13 cellular contexts compared by ENCODE assay signal in the genomic region with DNA sequence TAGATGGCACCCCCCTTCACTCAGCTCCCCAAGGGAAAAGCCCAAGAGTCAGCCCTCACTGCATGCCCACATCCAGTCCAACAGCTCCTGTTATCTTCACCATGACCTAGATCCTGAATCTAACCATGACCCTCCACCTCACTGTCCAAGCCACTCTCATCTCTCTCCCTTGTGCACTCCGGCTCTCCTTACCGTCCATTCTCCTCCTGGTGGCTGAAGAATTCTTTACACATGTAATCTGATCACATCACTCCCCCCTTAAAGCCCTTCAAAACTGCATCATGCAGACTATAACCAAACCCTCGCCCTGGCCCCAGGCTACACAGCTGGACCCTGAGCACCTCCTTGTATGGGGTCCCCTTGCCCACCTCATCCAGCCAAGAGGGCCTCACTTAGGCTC. TPM values are rescaled to one million over a fixed set of nuclear protein-coding genes. Genes with fewer than 3 reads are reported as not detected.
DNase-seq lines count a peak whose midpoint lies in the region; ATAC-seq and TF ChIP-seq lines count a peak whose summit lies in the region.
"Had no signal": no experiment of that assay in that cellular context is flagged by ENCODE, and none has a peak within 500 bp of the region (broad histone marks: within the 10 kb centered on the region; RNA-seq: fewer than 3 reads in every experiment).

No MANE protein-coding gene starts in this region.

- H3K4me3 ChIP-seq in brain microvascular endothelial cell (ENCODE audit: low read depth, low read length) (no peak overlapping the region), mucosa of descending colon (no peak overlapping the region)

- H3K9me3 ChIP-seq in mucosa of descending colon = no peaks in the 10 kb centered on the region

- ATAC-seq in mucosa of descending colon (peak; percentile 2), GM21447 (IDR thresholded peaks at IDR 0.05; ENCODE audit: unreplicated experiment) (no peak)
- no peak for ATAC-seq in effector memory CD8-positive, alpha-beta T cell (replicated peaks)
- ATAC-seq: activated T-cell treated with anti-CD3 and anti-CD28 coated beads, Interleukin-2, amount 50 U/mL, for 72 hours had no signal

- H3K36me3 ChIP-seq in brain microvascular endothelial cell (replicated peaks) (no peaks in the 10 kb centered on the region), mucosa of descending colon (ENCODE audit: low read depth) (no peaks in the 10 kb centered on the region)

- TF ChIP-seq CTCF in brain microvascular endothelial cell (IDR thresholded peaks at IDR 0.05; ENCODE audit: low read depth, low read length, missing control alignments) (peak; percentile 50), mucosa of descending colon (IDR thresholded peaks at IDR 0.05) (no peak)

- intact Hi-C loops in mucosa of descending colon (cut with DNase I, micrococcal nuclease) = no loop called here

- no peaks in the 10 kb centered on the region for H3K27me3 ChIP-seq in brain microvascular endothelial cell (replicated peaks)

- H3K27me3 Mint-ChIP-seq in effector memory CD8-positive, alpha-beta T cell = no peaks in the 10 kb centered on the region

- H3K4me3 Mint-ChIP-seq in effector memory CD8-positive, alpha-beta T cell = no peak overlapping the region
- H3K4me3 Mint-ChIP-seq: activated T-cell treated with anti-CD3 and anti-CD28 coated beads, Interleukin-2, amount 50 U/mL, for 72 hours had no signal

- H3K4me1 ChIP-seq in mucosa of descending colon (ENCODE audit: low read depth) = peaks cover 9% of the 10 kb centered on the region

- peak; percentile 74 for DNase-seq in COLO668 (lab: John Stamatoyannopoulos, UW; ENCODE audit: unreplicated experiment)
- DNase-seq in NCI-H128 (lab: John Stamatoyannopoulos, UW; ENCODE audit: unreplicated experiment) = peak; percentile 38
- peak; percentile 4 for DNase-seq in brain microvascular endothelial cell
- no peak for DNase-seq in mucosa of descending colon
- DNase-seq in GM03348 (ENCODE audit: low spot score) = no peak
- no peak for DNase-seq in effector memory CD8-positive, alpha-beta T cell
- DNase-seq in HUDEP-2 (lab: John Stamatoyannopoulos, UW; ENCODE audit: unreplicated experiment in 76 of 76) = no peak
- DNase-seq: activated T-cell treated with anti-CD3 and anti-CD28 coated beads, Interleukin-2, amount 50 U/mL, for 72 hours; DND-41; effector memory CD4-positive, alpha-beta T cell; islet precursor cell; T-helper 9 cell had no signal

- no peak overlapping the region for H3K27ac Mint-ChIP-seq in effector memory CD8-positive, alpha-beta T cell
- H3K27ac Mint-ChIP-seq: activated T-cell treated with anti-CD3 and anti-CD28 coated beads, Interleukin-2, amount 50 U/mL, for 72 hours had no signal

- no peaks in the 10 kb centered on the region for H3K36me3 Mint-ChIP-seq in effector memory CD8-positive, alpha-beta T cell (ENCODE audit: insufficient read depth)

- H3K27ac ChIP-seq in brain microvascular endothelial cell = no peak overlapping the region

- H3K9me3 Mint-ChIP-seq in effector memory CD8-positive, alpha-beta T cell = no peaks in the 10 kb centered on the region
- H3K9me3 Mint-ChIP-seq: activated T-cell treated with anti-CD3 and anti-CD28 coated beads, Interleukin-2, amount 50 U/mL, for 72 hours had no signal

- in situ Hi-C loops in brain microvascular endothelial cell (cut with HindIII; ENCODE audit: low pct_ligation_motif_present, low sequenced_read_pairs) = no loop called here

- no peaks in the 10 kb centered on the region for H3K4me1 Mint-ChIP-seq in effector memory CD8-positive, alpha-beta T cell (ENCODE audit: low read depth in 2 of 2)

RNA-seq across cellular contexts. Expression of a gene that starts 14.0 kb away (rescaled TPM):
- total RNA-seq in mucosa of descending colon = 1 to 10 TPM; 2.5 to 7.7 (median 2.7) TPM

RNA-seq across cellular contexts. Expression of a gene that starts 16.7 kb away (rescaled TPM):
- total RNA-seq in mucosa of descending colon = 100 to 1,000 TPM in 1 of 3 donors, 10 to 100 TPM in 2; 32.6 to 103 (median 52.6) TPM

RNA-seq across cellular contexts. Expression of a gene that starts 30.2 kb away (rescaled TPM):
- total RNA-seq in mucosa of descending colon = 1 to 10 TPM in 1 of 3 donors, under 1 TPM in 2; 0.28 to 1.5 (median 0.35) TPM

Comparison
In these comparisons a context has a peak if more than half of its experiments do, and no peak if none do; other contexts are left out.
1. DNase-seq: peak in COLO668 (single experiment), NCI-H128 (single experiment) and brain microvascular endothelial cell (single experiment); none in mucosa of descending colon (0 of 3), GM03348 (single experiment), effector memory CD8-positive, alpha-beta T cell (0 of 3) and HUDEP-2 (0 of 76).